Comparison of ENCODE assay signal across 28 cellular contexts in genomic region chr20:63317601-63318291, GRCh38. TPM values are rescaled to one million over a fixed set of nuclear protein-coding genes. Genes with fewer than 3 reads are reported as not detected.
A peak's percentile ranks its signal among the peaks of the same experiment; 100 is the strongest.
DNase-seq lines count a peak whose midpoint lies in the region; ATAC-seq and TF ChIP-seq lines count a peak whose summit lies in the region.
"Had no signal": no experiment of that assay in that cellular context is flagged by ENCODE, and none has a peak within 500 bp of the region (broad histone marks: within the 10 kb centered on the region; RNA-seq: fewer than 3 reads in every experiment).

No MANE protein-coding gene starts in this region.

- ATAC-seq in RWPE2 (ENCODE audit: low read depth) = 0 out of 3 replicates have a peak, but pooled peaks have one; percentile 14
- ATAC-seq: activated naive CD8-positive, alpha-beta T cell treated with anti-CD3 and anti-CD28 coated beads, Interleukin-2, amount 50 U/mL, for 24 hours; gastroesophageal sphincter; naive thymus-derived CD4-positive, alpha-beta T cell; SK-N-SH treated with all-trans-retinoic acid at 6 μM for 48 hours had no signal

- in situ Hi-C loops in HAP-1 (cut with MboI; ENCODE audit: low sequenced_read_pairs) = no loop called here

- TF ChIP-seq POLR2A in NB4 (IDR thresholded peaks at IDR 0.05; ENCODE audit: extremely low read depth, insufficient read length) = no peak

- peaks cover 22% of the 10 kb centered on the region for H3K27me3 ChIP-seq in RWPE2 (ENCODE audit: insufficient read depth, poor library complexity, severe bottlenecking)
- peaks cover 39% of the 10 kb centered on the region for H3K27me3 ChIP-seq in HAP-1 (ENCODE audit: low read depth)

- DNase-seq in activated effector memory CD4-positive, alpha-beta T cell treated with anti-CD3 and anti-CD28 coated beads, Interleukin-2, amount 50 U/mL, for 16 hours = peak; percentile 49
- no peak for DNase-seq in activated effector memory CD4-positive, alpha-beta T cell treated with Interleukin-2 at 50 U/mL for 16 hours
- peak; percentile 38 for DNase-seq in NB4 (ENCODE audit: low read depth)
- DNase-seq in RWPE2 (ENCODE audit: low spot score) = peak; percentile 80
- DNase-seq in posterior vena cava (ENCODE audit: low spot score) = peak; percentile 66
- no peak for DNase-seq in HAP-1 (ENCODE audit: low spot score in 2 of 2)
- DNase-seq in DMS79 treated with DMSO at 0.1 percent for 48 hours (lab: John Stamatoyannopoulos, UW) = no peak
- no peak for DNase-seq in HuH-7.5 (ENCODE audit: low spot score)
- DNase-seq: activated CD4-positive, alpha-beta T cell treated with anti-CD3 and anti-CD28 coated beads, Interleukin-2, amount 10 ng/mL, durations not matched to agents 24 days and 14 days; activated naive CD8-positive, alpha-beta T cell treated with anti-CD3 and anti-CD28 coated beads, Interleukin-2, amount 50 U/mL, for 24 hours; HFFc6; MM.1S; naive thymus-derived CD4-positive, alpha-beta T cell; NCI-H1417 treated with DMSO at 0.1 percent for 48 hours; NCI-H748 treated with DMSO at 0.1 percent for 48 hours; RPMI8226; stimulated activated CD4-positive, alpha-beta T cell treated with anti-CD3 and anti-CD28 coated beads, Interleukin-1b, Interleukin-23, amount 100 ng/mL, for 48 hours; transverse colon had no signal

- H3K4me3 ChIP-seq in NB4 (ENCODE audit: low read depth, low read length) = no peak overlapping the region
- no peak overlapping the region for H3K4me3 ChIP-seq in RWPE2 (ENCODE audit: severe bottlenecking)
- H3K4me3 ChIP-seq in HAP-1 = no peak overlapping the region
- H3K4me3 ChIP-seq: gastroesophageal sphincter, skin epidermis, transverse colon had no signal

- TF ChIP-seq CTCF in NB4 (IDR thresholded peaks at IDR 0.05; ENCODE audit: low read depth, low read length) (no peak), RWPE2 (IDR thresholded peaks at IDR 0.05; ENCODE audit: poor library complexity, severe bottlenecking) (no peak)

- H3K36me3 ChIP-seq in RWPE2 (ENCODE audit: low read depth) (no peaks in the 10 kb centered on the region), HAP-1 (replicated peaks) (no peaks in the 10 kb centered on the region)
- H3K36me3 ChIP-seq: gastroesophageal sphincter, transverse colon had no signal

- intact Hi-C loops in posterior vena cava (cut with DNase I) = no loop called here

- no peak overlapping the region for H3K27ac ChIP-seq in RWPE2 (ENCODE audit: poor library complexity, severe bottlenecking)
- H3K27ac ChIP-seq: gastroesophageal sphincter, KMS-11, skin epidermis, transverse colon had no signal

- H3K4me1 ChIP-seq in RWPE2 (ENCODE audit: insufficient read depth, poor library complexity, severe bottlenecking) = no peaks in the 10 kb centered on the region
- H3K4me1 ChIP-seq in HAP-1 = no peaks in the 10 kb centered on the region
- H3K4me1 ChIP-seq: transverse colon had no signal

- no peaks in the 10 kb centered on the region for H3K9me3 ChIP-seq in RWPE2 (ENCODE audit: severe bottlenecking)
- H3K9me3 ChIP-seq in HAP-1 = no peaks in the 10 kb centered on the region
- H3K9me3 ChIP-seq: gastroesophageal sphincter, transverse colon had no signal

RNA-seq across cellular contexts. Expression of gene COL20A1, which starts 24.8 kb away (rescaled TPM):
- under 1 TPM in 1 of 2 donors, not detected in 1; 0.14 TPM for total RNA-seq in posterior vena cava
- total RNA-seq: A673; activated CD4-positive, alpha-beta T cell treated with anti-CD3 and anti-CD28 coated beads, Interleukin-2, amount 10 ng/mL, durations not matched to agents 24 days and 14 days; B cell; dermis microvascular lymphatic vessel endothelial cell; gastroesophageal sphincter; liver; omental fat pad had no signal

RNA-seq across cellular contexts. Expression of gene CHRNA4, which starts 43.4 kb away (rescaled TPM):
- not detected for total RNA-seq in posterior vena cava
- total RNA-seq: activated CD4-positive, alpha-beta T cell treated with anti-CD3 and anti-CD28 coated beads, Interleukin-2, amount 10 ng/mL, durations not matched to agents 24 days and 14 days; B cell; CD8-positive, alpha-beta memory T cell; gastroesophageal sphincter; HFFc6; naive thymus-derived CD4-positive, alpha-beta T cell; omental fat pad had no signal

RNA-seq across cellular contexts. Expression of gene ARFGAP1, which starts 45.1 kb away (rescaled TPM):
- 10 to 100 TPM; 58.6 to 62.6 TPM for total RNA-seq in posterior vena cava

Comparison
In these comparisons a context has a peak if more than half of its experiments do, and no peak if none do; other contexts are left out.
1. DNase-seq: peak in activated effector memory CD4-positive, alpha-beta T cell treated with anti-CD3 and anti-CD28 coated beads, Interleukin-2, amount 50 U/mL, for 16 hours (single experiment), NB4 (single experiment), RWPE2 (single experiment) and posterior vena cava (single experiment); none in activated effector memory CD4-positive, alpha-beta T cell treated with Interleukin-2 at 50 U/mL for 16 hours (single experiment), HAP-1 (0 of 2), DMS79 treated with DMSO at 0.1 percent for 48 hours (single experiment) and HuH-7.5 (single experiment).